ENCODE assay signal across 9 cellular contexts in the genomic region with DNA sequence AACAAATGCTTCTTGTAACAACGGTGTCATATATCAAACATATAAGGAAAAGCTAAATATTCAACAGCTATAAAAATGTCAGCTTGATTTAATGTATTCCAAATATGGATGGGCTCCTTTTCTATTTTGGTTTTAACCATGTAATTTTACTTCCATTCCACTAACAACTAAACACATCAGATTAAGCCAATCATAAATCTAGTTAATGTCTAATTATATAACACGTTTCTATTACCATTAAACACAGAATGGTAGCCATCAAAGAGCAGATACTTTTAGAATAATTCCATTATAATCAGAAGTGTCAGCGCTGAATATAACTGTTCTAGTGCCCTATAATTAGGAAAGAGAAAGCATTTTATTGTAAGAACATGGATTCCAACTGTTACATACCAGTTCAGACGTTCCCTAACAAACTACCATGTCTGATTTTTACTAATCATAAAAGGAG. TPM values are rescaled to one million over a fixed set of nuclear protein-coding genes. Genes with fewer than 3 reads are reported as not detected.
DNase-seq lines count a peak whose midpoint lies in the region; ATAC-seq and TF ChIP-seq lines count a peak whose summit lies in the region.
"Had no signal": no experiment of that assay in that cellular context is flagged by ENCODE, and none has a peak within 500 bp of the region (broad histone marks: within the 10 kb centered on the region; RNA-seq: fewer than 3 reads in every experiment).

No MANE protein-coding gene starts in this region.

- DNase-seq in HFFc6 (no peak), ascending aorta (ENCODE audit: low spot score in 2 of 2) (no peak), osteoblast (ENCODE audit: insufficient read length, low spot score, missing footprints) (no peak), pons (ENCODE audit: low spot score) (no peak), NCI-H2196 treated with DMSO at 0.1 percent for 48 hours (lab: John Stamatoyannopoulos, UW; ENCODE audit: unreplicated experiment) (no peak), DMS114 treated with DMSO at 0.1 percent for 48 hours (lab: John Stamatoyannopoulos, UW; ENCODE audit: unreplicated experiment) (no peak)
- DNase-seq: SIG-M5 had no signal

- H3K4me2 ChIP-seq in osteoblast (ENCODE audit: insufficient read depth, low read length), result peak overlapping the region; percentile 72

- TF ChIP-seq CTCF in HFFc6 (IDR thresholded peaks at IDR 0.05) (no peak), ascending aorta (IDR thresholded peaks at IDR 0.05) (no peak), osteoblast (IDR thresholded peaks at IDR 0.05; ENCODE audit: extremely low read depth, low read depth, low read length) (no peak)

- no peaks in the 10 kb centered on the region for H3K9me3 ChIP-seq in ascending aorta
- no peaks in the 10 kb centered on the region for H3K9me3 ChIP-seq in osteoblast (ENCODE audit: low read depth, low read length)

- peaks cover 68% of the 10 kb centered on the region for H3K4me1 Mint-ChIP-seq in HFFc6 (ENCODE audit: low read depth)

- intact Hi-C loops in ascending aorta (cut with DNase I), result no loop called here

- peak overlapping the region; percentile 17 for H3K27ac Mint-ChIP-seq in HFFc6

- peaks cover 15% of the 10 kb centered on the region for H3K36me3 Mint-ChIP-seq in HFFc6 (ENCODE audit: low read depth)

- peak overlapping the region; percentile 48; the same call in 1 of the 2 replicates for H3K4me3 Mint-ChIP-seq in HFFc6

- no peaks in the 10 kb centered on the region for H3K9me3 Mint-ChIP-seq in HFFc6

- H3K27ac ChIP-seq in ascending aorta, result no peak overlapping the region
- peak overlapping the region; percentile 32 for H3K27ac ChIP-seq in osteoblast (ENCODE audit: low read depth, low read length)

- H2AFZ ChIP-seq in osteoblast (ENCODE audit: low read length), result peak overlapping the region; percentile 13

- H3K4me1 ChIP-seq in ascending aorta, result peaks cover 0 to 4% of the 10 kb centered on the region in 2 donors
- peaks cover 37% of the 10 kb centered on the region for H3K4me1 ChIP-seq in osteoblast (ENCODE audit: insufficient read depth, low read length)

- peaks cover 75% of the 10 kb centered on the region for H3K79me2 ChIP-seq in osteoblast (ENCODE audit: insufficient read depth, low read length)

- no peaks in the 10 kb centered on the region for H4K20me1 ChIP-seq in osteoblast (ENCODE audit: insufficient read depth, low read length)

- ATAC-seq in GM18502 (IDR thresholded peaks at IDR 0.05; ENCODE audit: poor library complexity, unreplicated experiment) (peak; percentile 29), HG02870 (IDR thresholded peaks at IDR 0.05; ENCODE audit: unreplicated experiment) (no peak)

- no peaks in the 10 kb centered on the region for H3K27me3 Mint-ChIP-seq in HFFc6 (ENCODE audit: insufficient read depth)

- H3K36me3 ChIP-seq in ascending aorta (no peaks in the 10 kb centered on the region), osteoblast (ENCODE audit: insufficient read depth, low read length) (no peaks in the 10 kb centered on the region)

- H3K4me3 ChIP-seq in ascending aorta (peak overlapping the region; percentile 17 to 46), osteoblast (ENCODE audit: insufficient read depth, low read length) (peak overlapping the region; percentile 34)

- H3K27me3 ChIP-seq in ascending aorta (no peaks in the 10 kb centered on the region), osteoblast (ENCODE audit: insufficient read depth, low read length) (no peaks in the 10 kb centered on the region)

RNA-seq across cellular contexts. Expression of a gene that starts 10.0 kb away (rescaled TPM):
- total RNA-seq in HFFc6 (2021; fragmentation: NEBNext Ultra II Directional; extraction: Animal tissue kit (Norgen Biotek cat#: 25700)), result 10 to 100 TPM; 64.7 to 82.7 (median 74.8) TPM
- total RNA-seq in ascending aorta (4.0 TPM), osteoblast (13.6 and 18.5 TPM in 2 replicates)

RNA-seq across cellular contexts. Expression of a gene that starts 10.3 kb away (rescaled TPM):
- 10 to 100 TPM; 32.3 to 52.3 (median 50.8) TPM for total RNA-seq in HFFc6 (2021; fragmentation: NEBNext Ultra II Directional; extraction: Animal tissue kit (Norgen Biotek cat#: 25700))
- total RNA-seq in ascending aorta (not detected), osteoblast (19.9 and 20.6 TPM in 2 replicates)

RNA-seq across cellular contexts. Expression of a gene that starts 38.9 kb away (rescaled TPM):
- total RNA-seq in HFFc6 (2021; fragmentation: NEBNext Ultra II Directional; extraction: Animal tissue kit (Norgen Biotek cat#: 25700)), result 10 to 100 TPM; 24.3 to 35.6 (median 29.7) TPM
- 11.9 TPM for total RNA-seq in ascending aorta
- total RNA-seq in osteoblast, result 61.2 and 64.5 TPM in 2 replicates

Comparison
In these comparisons a context has a peak if more than half of its experiments do, and no peak if none do; other contexts are left out.
1. RNA of a gene that starts 10.3 kb away (total RNA-seq): 32.3 to 52.3 TPM in HFFc6 and 19.9 to 20.6 TPM in osteoblast; not detected in ascending aorta (single experiment); every median in the first group is over 10 times any median in the second.